In genomic region chr17:19108517-19108916, GRCh38 we compare ENCODE assay signal across 3 cellular contexts. TPM values are rescaled to one million over a fixed set of nuclear protein-coding genes. Genes with fewer than 3 reads are reported as not detected.
"Had no signal": no experiment of that assay in that cellular context is flagged by ENCODE, and none has a peak within 500 bp of the region (broad histone marks: within the 10 kb centered on the region; RNA-seq: fewer than 3 reads in every experiment).

No MANE protein-coding gene starts in this region.

RNA-seq across cellular contexts. Expression of gene GRAPL, which starts 18.9 kb away (rescaled TPM):
- total RNA-seq: body of pancreas, osteoblast, progenitor cell of endocrine pancreas had no signal
